In genomic region chr17:59067756-59068155, GRCh38 we compare ENCODE assay signal across 23 cellular contexts. TPM values are rescaled to one million over a fixed set of nuclear protein-coding genes. Genes with fewer than 3 reads are reported as not detected.
DNase-seq lines count a peak whose midpoint lies in the region; ATAC-seq, FAIRE-seq and TF ChIP-seq lines count a peak whose summit lies in the region.
"Had no signal": no experiment of that assay in that cellular context is flagged by ENCODE, and none has a peak within 500 bp of the region (broad histone marks: within the 10 kb centered on the region; RNA-seq: fewer than 3 reads in every experiment).

No MANE protein-coding gene starts in this region.

- no peaks in the 10 kb centered on the region for H3K27me3 ChIP-seq in gastrocnemius medialis
- no peaks in the 10 kb centered on the region for H3K27me3 ChIP-seq in Peyer's patch

- H3K4me3 ChIP-seq in gastrocnemius medialis (no peak overlapping the region), Peyer's patch (no peak overlapping the region)
- H3K4me3 ChIP-seq: GM23248 had no signal

- peak; percentile 80 for FAIRE-seq in GM19239 (lab: Jason Lieb, UNC)
- FAIRE-seq: RCC 7860 had no signal

- H3K4me1 Mint-ChIP-seq in T-helper 17 cell (peaks cover 17% of the 10 kb centered on the region), immature natural killer cell (no peaks in the 10 kb centered on the region)
- H3K4me1 Mint-ChIP-seq: CD14-positive monocyte had no signal

- in situ Hi-C loops in GM13976 (cut with MboI; ENCODE audit: low sequenced_read_pairs, unreplicated experiment), result no loop called here
- in situ Hi-C loops in gastrocnemius medialis (cut with MboI; ENCODE audit: low sequenced_read_pairs in 4 of 4), result no loop called here

- DNase-seq in GM13976 (ENCODE audit: low spot score) (peak; percentile 27), GM19239 (ENCODE audit: insufficient read length, low spot score) (no peak), T-helper 17 cell (no peak), gastrocnemius medialis (no peak), Peyer's patch (no peak), immature natural killer cell (no peak)
- DNase-seq: ACHN, AML-193, COR-L47, DMS153, GM23248, HCEC 1CT, NCI-H1092, NCI-H2081 treated with DMSO at 0.1 percent for 48 hours, NCI-H524, SHP77, SK-N-SH, T-helper 1 cell had no signal

- intact Hi-C loops in gastrocnemius medialis (cut with DNase I; ENCODE audit: low total_unique reads), result no loop called here

- H3K4me1 ChIP-seq in gastrocnemius medialis (no peaks in the 10 kb centered on the region), Peyer's patch (no peaks in the 10 kb centered on the region)

- H3K36me3 ChIP-seq in gastrocnemius medialis (peaks cover 0 to 30% of the 10 kb centered on the region in 2 donors), Peyer's patch (peaks cover 0 to 41% (median 0%) of the 10 kb centered on the region in 3 donors)

- H3K4me3 Mint-ChIP-seq in T-helper 17 cell (no peak overlapping the region), immature natural killer cell (no peak overlapping the region)
- H3K4me3 Mint-ChIP-seq: CD14-positive monocyte had no signal

- TF ChIP-seq CTCF in GM13976 (IDR thresholded peaks at IDR 0.05; ENCODE audit: borderline replicate concordance, control extremely low read depth, extremely low read depth, insufficient read depth, missing control alignments), result no peak
- TF ChIP-seq CTCF in gastrocnemius medialis (IDR thresholded peaks at IDR 0.05 in 4 of 5, conservative IDR thresholded peaks at IDR 0.05 in 1 of 5), result no peak
- no peak for TF ChIP-seq CTCF in Peyer's patch (IDR thresholded peaks at IDR 0.05)

- TF ChIP-seq POLR2A in gastrocnemius medialis (IDR thresholded peaks at IDR 0.05) (no peak), Peyer's patch (IDR thresholded peaks at IDR 0.05) (no peak)

- no peaks in the 10 kb centered on the region for H3K27me3 Mint-ChIP-seq in T-helper 17 cell
- H3K27me3 Mint-ChIP-seq in immature natural killer cell (ENCODE audit: low read depth in 3 of 3), result no peaks in the 10 kb centered on the region

- H3K9me3 Mint-ChIP-seq in immature natural killer cell, result no peaks in the 10 kb centered on the region

- H3K36me3 Mint-ChIP-seq in T-helper 17 cell (ENCODE audit: low read depth) (peaks cover 5% of the 10 kb centered on the region), immature natural killer cell (peaks cover 23 to 34% (median 32%) of the 10 kb centered on the region in 3 donors)

- ATAC-seq in GM21381 (IDR thresholded peaks at IDR 0.05; ENCODE audit: unreplicated experiment) (peak; percentile 76), T-helper 17 cell (no peak), gastrocnemius medialis (no peak), HG02588 (IDR thresholded peaks at IDR 0.05; ENCODE audit: unreplicated experiment) (no peak)

- H3K9me3 ChIP-seq in T-helper 17 cell (ENCODE audit: control insufficient read depth, low read length, poor library complexity, severe bottlenecking) (no peaks in the 10 kb centered on the region), gastrocnemius medialis (no peaks in the 10 kb centered on the region), Peyer's patch (no peaks in the 10 kb centered on the region)
- H3K9me3 ChIP-seq: SK-N-SH had no signal

- no peak overlapping the region for H3K27ac ChIP-seq in gastrocnemius medialis
- H3K27ac ChIP-seq in Peyer's patch, result no peak overlapping the region
- H3K27ac ChIP-seq: GM23248, KMS-11 had no signal

- H3K27ac Mint-ChIP-seq in T-helper 17 cell (peak overlapping the region; percentile 68), immature natural killer cell (no peak overlapping the region)
- H3K27ac Mint-ChIP-seq: CD14-positive monocyte had no signal

RNA-seq across cellular contexts. Expression of gene TRIM37, which starts 38.9 kb away (rescaled TPM):
- total RNA-seq in T-helper 17 cell (10 to 100 TPM; 24.1 to 26.1 TPM), gastrocnemius medialis (10 to 100 TPM; 16.1 to 17.5 (median 16.3) TPM), Peyer's patch (10 to 100 TPM in 3 of 4 donors, 1 to 10 TPM in 1; 9.8 to 31.4 (median 14.7) TPM)
- polyA plus RNA-seq in immature natural killer cell, result 10 to 100 TPM in 1 of 3 donors, 1 to 10 TPM in 2; 6.0 to 12.5 (median 7.1) TPM
